1 cellular context compared by ENCODE assay signal in the genomic region with DNA sequence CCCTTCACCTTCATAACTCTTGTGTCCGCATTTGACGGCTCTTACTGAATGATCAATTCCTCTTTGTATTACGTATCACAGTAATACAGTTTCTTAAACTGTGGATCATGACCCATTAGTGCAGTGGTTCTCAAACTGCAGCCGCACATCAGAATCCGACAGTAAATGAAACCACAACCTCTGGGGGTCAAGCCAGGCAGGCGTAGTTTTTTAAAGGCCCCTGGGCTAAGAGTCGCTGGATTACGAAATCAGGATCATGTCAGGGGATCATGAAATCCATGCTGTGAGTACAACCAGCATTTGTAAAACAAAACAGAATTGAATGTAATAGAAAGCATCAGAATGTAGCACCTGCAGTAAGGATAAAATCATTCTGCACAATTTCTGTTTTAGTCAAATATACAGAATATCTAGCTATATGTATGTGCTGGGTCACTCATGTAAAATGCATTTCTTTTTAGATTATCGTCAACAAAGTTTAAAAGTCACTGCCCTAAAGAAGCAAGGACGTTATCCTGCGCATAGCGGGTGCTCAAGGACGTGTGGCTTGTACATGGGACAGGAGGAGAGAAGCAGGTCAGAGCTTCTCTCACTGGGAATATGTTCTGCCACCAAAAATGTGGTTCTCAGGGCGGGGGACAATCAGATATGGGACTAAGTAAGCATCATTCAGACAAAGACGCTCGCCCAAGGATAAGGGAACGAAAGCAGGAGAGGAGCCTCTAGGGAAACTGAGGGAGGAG.
TF ChIP-seq lines count a peak whose summit lies in the region.

No MANE protein-coding gene starts in this region.

TF ChIP-seq in IMR-90, 13 proteins besides CTCF, POLR2A, EP300 and RAD21 (continued from another document):
- TF ChIP-seq USF2 (IDR thresholded peaks at IDR 0.05; ENCODE audit: low read depth, low read length): no peak
TF ChIP-seq in IMR-90: peak in this region for 1.
